ENCODE assay signal across 1 cellular context in the genomic region with DNA sequence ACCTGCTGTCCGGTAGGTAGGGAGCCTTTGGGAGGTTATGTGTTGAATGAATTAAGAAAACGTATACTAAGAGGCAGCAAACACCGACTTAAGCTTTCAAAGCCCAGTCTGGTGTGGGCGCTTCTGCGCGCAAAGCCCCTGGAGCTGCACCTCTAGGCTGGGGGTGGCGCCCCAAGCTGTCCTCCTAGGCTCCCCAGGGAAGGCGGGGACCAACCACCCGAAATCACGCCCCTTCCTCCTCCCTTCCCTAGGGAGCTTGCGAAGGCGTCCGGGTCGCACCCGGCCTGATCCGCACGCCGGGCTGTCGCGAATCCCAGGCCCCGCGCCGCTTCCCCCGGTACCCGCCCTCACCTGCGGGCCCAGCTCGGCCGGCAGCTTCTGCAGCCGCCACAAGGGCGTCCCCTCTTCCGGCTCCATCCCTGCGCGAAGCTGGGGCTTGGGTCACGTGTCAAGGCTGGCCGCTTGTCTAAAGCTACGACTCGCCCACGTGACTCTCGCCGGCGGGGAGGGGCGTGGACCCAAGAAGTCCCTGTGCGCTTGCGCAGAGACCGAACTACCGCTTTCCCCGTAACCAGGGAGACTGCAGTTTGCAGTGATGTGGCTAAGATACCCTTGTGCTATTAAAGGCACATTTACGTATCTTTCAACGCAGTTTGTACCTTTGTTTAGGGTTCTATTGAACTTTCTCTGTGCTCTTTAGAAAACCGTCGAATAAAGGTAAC.
TF ChIP-seq lines count a peak whose summit lies in the region.

Gene COMMD8 (minus strand): TSS at position 468 of the 722 bp plus-strand sequence. CDS start 51 bp downstream, at position 417.

TF ChIP-seq in HepG2, 621 proteins besides CTCF, POLR2A, EP300 and RAD21 (continued from another document and continues in another):
- TF ChIP-seq, protein P1, sequence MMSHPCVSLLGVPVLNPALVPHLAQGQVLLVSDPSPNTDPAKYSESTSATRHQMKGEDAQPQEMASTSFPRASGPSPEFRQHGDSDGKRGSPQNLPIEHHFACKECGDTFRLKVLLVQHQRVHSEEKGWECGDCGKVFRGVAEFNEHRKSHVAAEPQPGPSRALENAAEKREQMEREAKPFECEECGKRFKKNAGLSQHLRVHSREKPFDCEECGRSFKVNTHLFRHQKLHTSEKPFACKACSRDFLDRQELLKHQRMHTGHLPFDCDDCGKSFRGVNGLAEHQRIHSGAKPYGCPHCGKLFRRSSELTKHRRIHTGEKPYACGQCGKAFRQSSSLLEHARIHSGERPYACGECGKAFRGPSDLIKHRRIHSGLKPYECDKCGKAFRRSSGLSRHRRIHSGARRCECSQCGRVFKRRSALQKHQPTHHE (CRISPR knock-in tag; IDR thresholded peaks at IDR 0.05; ENCODE audit: borderline replicate concordance) = peak; percentile 70; the same call in 1 of the 2 replicates
- TF ChIP-seq NAIF1 (CRISPR knock-in tag; IDR thresholded peaks at IDR 0.05; ENCODE audit: borderline replicate concordance) = no peak
- TF ChIP-seq ZNF451 (CRISPR knock-in tag; IDR thresholded peaks at IDR 0.05) = no peak
- no peak for TF ChIP-seq ZNF773 (CRISPR knock-in tag; IDR thresholded peaks at IDR 0.05; ENCODE audit: borderline replicate concordance)
- TF ChIP-seq GRHL1 (CRISPR knock-in tag; conservative IDR thresholded peaks at IDR 0.05) = no peak
- TF ChIP-seq SAP130 (CRISPR knock-in tag; IDR thresholded peaks at IDR 0.05; ENCODE audit: low read depth) = peak; percentile 91
- no peak for TF ChIP-seq ZNF550 (CRISPR knock-in tag; IDR thresholded peaks at IDR 0.05; ENCODE audit: borderline replicate concordance)
- TF ChIP-seq POGZ (CRISPR knock-in tag; IDR thresholded peaks at IDR 0.05) = peak; percentile 98
- no peak for TF ChIP-seq ZNF589 (CRISPR knock-in tag; conservative IDR thresholded peaks at IDR 0.05)
- peak; percentile 94 for TF ChIP-seq ZNF605 (CRISPR knock-in tag; IDR thresholded peaks at IDR 0.05)
- TF ChIP-seq ZFP62 (CRISPR knock-in tag; IDR thresholded peaks at IDR 0.05) = no peak
- no peak for TF ChIP-seq KDM6A (CRISPR knock-in tag; IDR thresholded peaks at IDR 0.05; ENCODE audit: low read depth)
- TF ChIP-seq CHCHD3 (CRISPR knock-in tag; IDR thresholded peaks at IDR 0.05) = no peak
- no peak for TF ChIP-seq ZBTB3 (CRISPR knock-in tag; IDR thresholded peaks at IDR 0.05; ENCODE audit: borderline replicate concordance, low read depth)
- peak; percentile 88; the same call in 1 of the 2 replicates for TF ChIP-seq NKX3-1 (CRISPR knock-in tag; IDR thresholded peaks at IDR 0.05)
- TF ChIP-seq ZIK1 (CRISPR knock-in tag; IDR thresholded peaks at IDR 0.05; ENCODE audit: borderline replicate concordance, low read depth) = no peak
- TF ChIP-seq ZNF549 (CRISPR knock-in tag; IDR thresholded peaks at IDR 0.05) = no peak
- no peak for TF ChIP-seq ZNF775 (CRISPR knock-in tag; IDR thresholded peaks at IDR 0.05; ENCODE audit: borderline replicate concordance)
- TF ChIP-seq ESRRA (CRISPR knock-in tag; IDR thresholded peaks at IDR 0.05; ENCODE audit: low read depth) = no peak
- TF ChIP-seq FOXP1 (IDR thresholded peaks at IDR 0.05) = no peak
- no peak for TF ChIP-seq FOXP1 (CRISPR knock-in tag; IDR thresholded peaks at IDR 0.05)
- TF ChIP-seq ZSCAN12 (CRISPR knock-in tag; IDR thresholded peaks at IDR 0.05) = no peak
- TF ChIP-seq IKZF4 (CRISPR knock-in tag; IDR thresholded peaks at IDR 0.05; ENCODE audit: borderline replicate concordance, low read depth, not compliant biosample characterization) = peak; percentile 55
- TF ChIP-seq, protein P2, sequence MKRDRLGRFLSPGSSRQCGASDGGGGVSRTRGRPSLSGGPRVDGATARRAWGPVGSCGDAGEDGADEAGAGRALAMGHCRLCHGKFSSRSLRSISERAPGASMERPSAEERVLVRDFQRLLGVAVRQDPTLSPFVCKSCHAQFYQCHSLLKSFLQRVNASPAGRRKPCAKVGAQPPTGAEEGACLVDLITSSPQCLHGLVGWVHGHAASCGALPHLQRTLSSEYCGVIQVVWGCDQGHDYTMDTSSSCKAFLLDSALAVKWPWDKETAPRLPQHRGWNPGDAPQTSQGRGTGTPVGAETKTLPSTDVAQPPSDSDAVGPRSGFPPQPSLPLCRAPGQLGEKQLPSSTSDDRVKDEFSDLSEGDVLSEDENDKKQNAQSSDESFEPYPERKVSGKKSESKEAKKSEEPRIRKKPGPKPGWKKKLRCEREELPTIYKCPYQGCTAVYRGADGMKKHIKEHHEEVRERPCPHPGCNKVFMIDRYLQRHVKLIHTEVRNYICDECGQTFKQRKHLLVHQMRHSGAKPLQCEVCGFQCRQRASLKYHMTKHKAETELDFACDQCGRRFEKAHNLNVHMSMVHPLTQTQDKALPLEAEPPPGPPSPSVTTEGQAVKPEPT (CRISPR knock-in tag; IDR thresholded peaks at IDR 0.05; ENCODE audit: low read depth) = no peak
- TF ChIP-seq ZNF496 (CRISPR knock-in tag; IDR thresholded peaks at IDR 0.05; ENCODE audit: insufficient replicate concordance) = no peak
- no peak for TF ChIP-seq SKI (IDR thresholded peaks at IDR 0.05; ENCODE audit: partially characterized antibody)
- peak; percentile 82; the same call in 1 of the 2 replicates for TF ChIP-seq TAF1 (CRISPR knock-in tag; IDR thresholded peaks at IDR 0.05)
- 0 out of 2 replicates have a peak, but pooled peaks have one; percentile 40 for TF ChIP-seq ZNF264 (CRISPR knock-in tag; IDR thresholded peaks at IDR 0.05)
- TF ChIP-seq, protein P3, sequence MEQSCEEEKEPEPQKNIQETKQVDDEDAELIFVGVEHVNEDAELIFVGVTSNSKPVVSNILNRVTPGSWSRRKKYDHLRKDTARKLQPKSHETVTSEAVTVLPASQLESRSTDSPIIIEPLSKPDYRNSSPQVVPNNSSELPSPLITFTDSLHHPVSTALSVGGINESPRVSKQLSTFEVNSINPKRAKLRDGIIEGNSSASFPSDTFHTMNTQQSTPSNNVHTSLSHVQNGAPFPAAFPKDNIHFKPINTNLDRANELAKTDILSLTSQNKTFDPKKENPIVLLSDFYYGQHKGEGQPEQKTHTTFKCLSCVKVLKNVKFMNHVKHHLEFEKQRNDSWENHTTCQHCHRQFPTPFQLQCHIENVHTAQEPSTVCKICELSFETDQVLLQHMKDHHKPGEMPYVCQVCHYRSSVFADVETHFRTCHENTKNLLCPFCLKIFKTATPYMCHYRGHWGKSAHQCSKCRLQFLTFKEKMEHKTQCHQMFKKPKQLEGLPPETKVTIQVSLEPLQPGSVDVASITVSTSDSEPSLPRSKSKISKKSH (CRISPR knock-in tag; IDR thresholded peaks at IDR 0.05; ENCODE audit: borderline replicate concordance) = peak; percentile 81; the same call in 1 of the 2 replicates
- no peak for TF ChIP-seq PRMT3 (CRISPR knock-in tag; IDR thresholded peaks at IDR 0.05; ENCODE audit: borderline replicate concordance, low read depth)
- TF ChIP-seq ZNF510 (CRISPR knock-in tag; IDR thresholded peaks at IDR 0.05; ENCODE audit: low read depth) = no peak
- no peak for TF ChIP-seq ZBTB42 (CRISPR knock-in tag; IDR thresholded peaks at IDR 0.05)
- no peak for TF ChIP-seq RARA (CRISPR knock-in tag; IDR thresholded peaks at IDR 0.05)
- TF ChIP-seq AKAP8 (CRISPR knock-in tag; IDR thresholded peaks at IDR 0.05) = no peak
- no peak for TF ChIP-seq MEIS1 (CRISPR knock-in tag; IDR thresholded peaks at IDR 0.05; ENCODE audit: borderline replicate concordance)
- TF ChIP-seq RAD51 (IDR thresholded peaks at IDR 0.05; ENCODE audit: borderline replicate concordance) = peak; percentile 99
- TF ChIP-seq, protein P4, sequence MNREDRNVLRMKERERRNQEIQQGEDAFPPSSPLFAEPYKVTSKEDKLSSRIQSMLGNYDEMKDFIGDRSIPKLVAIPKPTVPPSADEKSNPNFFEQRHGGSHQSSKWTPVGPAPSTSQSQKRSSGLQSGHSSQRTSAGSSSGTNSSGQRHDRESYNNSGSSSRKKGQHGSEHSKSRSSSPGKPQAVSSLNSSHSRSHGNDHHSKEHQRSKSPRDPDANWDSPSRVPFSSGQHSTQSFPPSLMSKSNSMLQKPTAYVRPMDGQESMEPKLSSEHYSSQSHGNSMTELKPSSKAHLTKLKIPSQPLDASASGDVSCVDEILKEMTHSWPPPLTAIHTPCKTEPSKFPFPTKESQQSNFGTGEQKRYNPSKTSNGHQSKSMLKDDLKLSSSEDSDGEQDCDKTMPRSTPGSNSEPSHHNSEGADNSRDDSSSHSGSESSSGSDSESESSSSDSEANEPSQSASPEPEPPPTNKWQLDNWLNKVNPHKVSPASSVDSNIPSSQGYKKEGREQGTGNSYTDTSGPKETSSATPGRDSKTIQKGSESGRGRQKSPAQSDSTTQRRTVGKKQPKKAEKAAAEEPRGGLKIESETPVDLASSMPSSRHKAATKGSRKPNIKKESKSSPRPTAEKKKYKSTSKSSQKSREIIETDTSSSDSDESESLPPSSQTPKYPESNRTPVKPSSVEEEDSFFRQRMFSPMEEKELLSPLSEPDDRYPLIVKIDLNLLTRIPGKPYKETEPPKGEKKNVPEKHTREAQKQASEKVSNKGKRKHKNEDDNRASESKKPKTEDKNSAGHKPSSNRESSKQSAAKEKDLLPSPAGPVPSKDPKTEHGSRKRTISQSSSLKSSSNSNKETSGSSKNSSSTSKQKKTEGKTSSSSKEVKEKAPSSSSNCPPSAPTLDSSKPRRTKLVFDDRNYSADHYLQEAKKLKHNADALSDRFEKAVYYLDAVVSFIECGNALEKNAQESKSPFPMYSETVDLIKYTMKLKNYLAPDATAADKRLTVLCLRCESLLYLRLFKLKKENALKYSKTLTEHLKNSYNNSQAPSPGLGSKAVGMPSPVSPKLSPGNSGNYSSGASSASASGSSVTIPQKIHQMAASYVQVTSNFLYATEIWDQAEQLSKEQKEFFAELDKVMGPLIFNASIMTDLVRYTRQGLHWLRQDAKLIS (CRISPR knock-in tag; IDR thresholded peaks at IDR 0.05) = no peak
- TF ChIP-seq E2F1 (CRISPR knock-in tag; IDR thresholded peaks at IDR 0.05) = 0 out of 2 replicates have a peak, but pooled peaks have one; percentile 24
- TF ChIP-seq ZNF513 (CRISPR knock-in tag; conservative IDR thresholded peaks at IDR 0.05) = no peak
- TF ChIP-seq SMYD3 (CRISPR knock-in tag; IDR thresholded peaks at IDR 0.05) = peak; percentile 84
- peak; percentile 93 for TF ChIP-seq RBFOX2 (IDR thresholded peaks at IDR 0.05; ENCODE audit: low read depth, low read length)
- TF ChIP-seq ZSCAN22 (CRISPR knock-in tag; IDR thresholded peaks at IDR 0.05) = no peak
- TF ChIP-seq, protein P5, sequence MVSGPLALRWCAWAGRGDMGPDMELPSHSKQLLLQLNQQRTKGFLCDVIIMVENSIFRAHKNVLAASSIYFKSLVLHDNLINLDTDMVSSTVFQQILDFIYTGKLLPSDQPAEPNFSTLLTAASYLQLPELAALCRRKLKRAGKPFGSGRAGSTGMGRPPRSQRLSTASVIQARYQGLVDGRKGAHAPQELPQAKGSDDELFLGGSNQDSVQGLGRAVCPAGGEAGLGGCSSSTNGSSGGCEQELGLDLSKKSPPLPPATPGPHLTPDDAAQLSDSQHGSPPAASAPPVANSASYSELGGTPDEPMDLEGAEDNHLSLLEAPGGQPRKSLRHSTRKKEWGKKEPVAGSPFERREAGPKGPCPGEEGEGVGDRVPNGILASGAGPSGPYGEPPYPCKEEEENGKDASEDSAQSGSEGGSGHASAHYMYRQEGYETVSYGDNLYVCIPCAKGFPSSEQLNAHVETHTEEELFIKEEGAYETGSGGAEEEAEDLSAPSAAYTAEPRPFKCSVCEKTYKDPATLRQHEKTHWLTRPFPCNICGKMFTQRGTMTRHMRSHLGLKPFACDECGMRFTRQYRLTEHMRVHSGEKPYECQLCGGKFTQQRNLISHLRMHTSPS (CRISPR knock-in tag; IDR thresholded peaks at IDR 0.05; ENCODE audit: low read depth) = no peak
- TF ChIP-seq YEATS2 (CRISPR knock-in tag; IDR thresholded peaks at IDR 0.05; ENCODE audit: borderline replicate concordance) = peak; percentile 65; the same call in 1 of the 2 replicates
- no peak for TF ChIP-seq ZNF691 (CRISPR knock-in tag; IDR thresholded peaks at IDR 0.05; ENCODE audit: borderline replicate concordance, low read depth)
- peak; percentile 90 for TF ChIP-seq KAT8 (CRISPR knock-in tag; IDR thresholded peaks at IDR 0.05)
- TF ChIP-seq SNAPC2 (CRISPR knock-in tag; IDR thresholded peaks at IDR 0.05) = no peak
- TF ChIP-seq ZNF34 (CRISPR knock-in tag; IDR thresholded peaks at IDR 0.05; ENCODE audit: borderline replicate concordance) = no peak
- TF ChIP-seq ZNF746 (CRISPR knock-in tag; IDR thresholded peaks at IDR 0.05) = no peak
- TF ChIP-seq IRF2 (CRISPR knock-in tag; IDR thresholded peaks at IDR 0.05) = peak; percentile 76; the same call in 1 of the 2 replicates
- no peak for TF ChIP-seq KLF13 (CRISPR knock-in tag; IDR thresholded peaks at IDR 0.05)
